Comparison of ENCODE assay signal across 26 cellular contexts in genomic region chr17:46167267-46167666, GRCh38. TPM values are rescaled to one million over a fixed set of nuclear protein-coding genes. Genes with fewer than 3 reads are reported as not detected.
DNase-seq lines count a peak whose midpoint lies in the region; ATAC-seq and TF ChIP-seq lines count a peak whose summit lies in the region.
"Had no signal": no experiment of that assay in that cellular context is flagged by ENCODE, and none has a peak within 500 bp of the region (broad histone marks: within the 10 kb centered on the region; RNA-seq: fewer than 3 reads in every experiment).

No MANE protein-coding gene starts in this region.

- no peaks in the 10 kb centered on the region for H3F3A ChIP-seq in neural cell (ENCODE audit: insufficient read depth, low read length, poor library complexity, severe bottlenecking)

- H3K36me3 Mint-ChIP-seq in CD4-positive, CD25-positive, alpha-beta regulatory T cell = peaks cover 37% of the 10 kb centered on the region
- peaks cover 58% of the 10 kb centered on the region for H3K36me3 Mint-ChIP-seq in HFFc6 (ENCODE audit: low read depth)
- H3K36me3 Mint-ChIP-seq in central memory CD8-positive, alpha-beta T cell (ENCODE audit: insufficient read depth) = peaks cover 53% of the 10 kb centered on the region

- H3K27me3 Mint-ChIP-seq in CD4-positive, CD25-positive, alpha-beta regulatory T cell = no peaks in the 10 kb centered on the region
- H3K27me3 Mint-ChIP-seq in HFFc6 (ENCODE audit: insufficient read depth) = peaks cover 3% of the 10 kb centered on the region
- no peaks in the 10 kb centered on the region for H3K27me3 Mint-ChIP-seq in central memory CD8-positive, alpha-beta T cell
- H3K27me3 Mint-ChIP-seq: activated CD4-positive, alpha-beta T cell treated with anti-CD3 and anti-CD28 coated beads, Interleukin-2, amount 10 ng/mL, durations not matched to agents 24 days and 14 days; activated naive CD8-positive, alpha-beta T cell; activated T-helper 17 cell treated with anti-CD3 and anti-CD28 coated beads, Interleukin-2, amount 50 U/mL, for 72 hours; CD4-positive, alpha-beta memory T cell had no signal

- H3K9me2 ChIP-seq in neural cell (ENCODE audit: insufficient read depth, low read length) = no peaks in the 10 kb centered on the region

- DNase-seq in CD4-positive, CD25-positive, alpha-beta regulatory T cell = no peak
- no peak for DNase-seq in HFFc6
- DNase-seq in central memory CD8-positive, alpha-beta T cell (ENCODE audit: low spot score in 2 of 2) = no peak
- no peak for DNase-seq in NCI-H146 treated with DMSO at 0.1 percent for 48 hours (lab: John Stamatoyannopoulos, UW; ENCODE audit: unreplicated experiment)
- DNase-seq: activated CD4-positive, alpha-beta T cell treated with anti-CD3 and anti-CD28 coated beads, Interleukin-2, amount 10 ng/mL, durations not matched to agents 24 days and 14 days; CD4-positive, alpha-beta memory T cell; central memory CD4-positive, alpha-beta T cell; GDM1; glutamatergic neuron; kidney glomerular epithelial cell; lower lobe of right lung; NCI-H187; NCI-H2171 treated with DMSO at 0.1 percent for 48 hours; NCI-H524; Peyer's patch; spleen; stimulated activated CD4-positive, alpha-beta T cell treated with anti-CD3 and anti-CD28 coated beads, Interleukin-4, amount 100 ng/mL, for 1 hour; stimulated activated naive CD4-positive, alpha-beta T cell had no signal

- peaks cover 42% of the 10 kb centered on the region for H3K36me3 ChIP-seq in CD4-positive, CD25-positive, alpha-beta regulatory T cell (ENCODE audit: control insufficient read depth, insufficient read depth, low read length)
- peaks cover 16% of the 10 kb centered on the region for H3K36me3 ChIP-seq in neural cell (ENCODE audit: insufficient read depth, low read length)

- no peak overlapping the region for H2AFZ ChIP-seq in neural cell (ENCODE audit: low read depth, low read length)

- H3K4me1 Mint-ChIP-seq in CD4-positive, CD25-positive, alpha-beta regulatory T cell = peaks cover 46 to 90% (median 81%) of the 10 kb centered on the region in 4 donors
- H3K4me1 Mint-ChIP-seq in HFFc6 (ENCODE audit: low read depth) = peaks cover 60% of the 10 kb centered on the region
- H3K4me1 Mint-ChIP-seq in central memory CD8-positive, alpha-beta T cell = peaks cover 76% of the 10 kb centered on the region

- TF ChIP-seq CTCF in HFFc6 (IDR thresholded peaks at IDR 0.05) (no peak), neural cell (IDR thresholded peaks at IDR 0.05; ENCODE audit: poor library complexity, severe bottlenecking) (no peak)

- H3K79me2 ChIP-seq in neural cell (replicated peaks; ENCODE audit: insufficient read depth, low read length) = peaks cover 99% of the 10 kb centered on the region

- peaks cover 71% of the 10 kb centered on the region for H3K4me1 ChIP-seq in CD4-positive, CD25-positive, alpha-beta regulatory T cell (ENCODE audit: control insufficient read depth, insufficient read depth, low read length, poor library complexity, severe bottlenecking)

- TF ChIP-seq RAD21 in neural cell (conservative IDR thresholded peaks at IDR 0.05) = no peak

- H3K27ac ChIP-seq in CD4-positive, CD25-positive, alpha-beta regulatory T cell (ENCODE audit: insufficient read depth, low read length, poor library complexity, severe bottlenecking) = no peak overlapping the region
- no peak overlapping the region for H3K27ac ChIP-seq in neural cell (ENCODE audit: low read length)
- H3K27ac ChIP-seq: lower lobe of right lung, Peyer's patch, spleen had no signal

- no peak for TF ChIP-seq EP300 in neural cell (conservative IDR thresholded peaks at IDR 0.05; ENCODE audit: poor library complexity, severe bottlenecking)

- peak overlapping the region; percentile 21 for H3K4me3 ChIP-seq in CD4-positive, CD25-positive, alpha-beta regulatory T cell (ENCODE audit: low read depth, low read length)
- H3K4me3 ChIP-seq in neural cell (ENCODE audit: low read length) = no peak overlapping the region
- H3K4me3 ChIP-seq: lower lobe of right lung, Peyer's patch, spleen, thoracic aorta had no signal

- ATAC-seq in CD4-positive, CD25-positive, alpha-beta regulatory T cell (ENCODE audit: low read depth in 2 of 2) = no peak
- no peak for ATAC-seq in central memory CD8-positive, alpha-beta T cell (replicated peaks; ENCODE audit: extremely low read depth, poor library complexity, severe bottlenecking)
- ATAC-seq in GM19328 (IDR thresholded peaks at IDR 0.05; ENCODE audit: unreplicated experiment) = no peak
- ATAC-seq in GM21390 (IDR thresholded peaks at IDR 0.05; ENCODE audit: unreplicated experiment) = no peak
- ATAC-seq: activated T-helper 17 cell treated with anti-CD3 and anti-CD28 coated beads, Interleukin-2, amount 50 U/mL, for 72 hours had no signal

- no peaks in the 10 kb centered on the region for H3K9me3 Mint-ChIP-seq in CD4-positive, CD25-positive, alpha-beta regulatory T cell
- H3K9me3 Mint-ChIP-seq in HFFc6 = no peaks in the 10 kb centered on the region
- no peaks in the 10 kb centered on the region for H3K9me3 Mint-ChIP-seq in central memory CD8-positive, alpha-beta T cell
- H3K9me3 Mint-ChIP-seq: activated CD4-positive, alpha-beta T cell treated with anti-CD3 and anti-CD28 coated beads, Interleukin-2, amount 10 ng/mL, durations not matched to agents 24 days and 14 days; CD4-positive, alpha-beta memory T cell; T-helper 1 cell treated with Interleukin-12 subunit alpha and Interleukin-12 subunit beta and Interleukin-4 antibody, amounts not matched to agents 30 μg/mL and 1 μg/mL, for 36 hours had no signal

- peak overlapping the region in 1 of 4 donors; percentile 52 for H3K4me3 Mint-ChIP-seq in CD4-positive, CD25-positive, alpha-beta regulatory T cell
- no peak overlapping the region; the same call in 1 of the 2 replicates for H3K4me3 Mint-ChIP-seq in HFFc6
- no peak overlapping the region for H3K4me3 Mint-ChIP-seq in central memory CD8-positive, alpha-beta T cell
- H3K4me3 Mint-ChIP-seq: activated CD4-positive, alpha-beta T cell treated with anti-CD3 and anti-CD28 coated beads, Interleukin-2, amount 10 ng/mL, durations not matched to agents 24 days and 14 days; T-helper 1 cell treated with Interleukin-12 subunit alpha and Interleukin-12 subunit beta and Interleukin-4 antibody, amounts not matched to agents 30 μg/mL and 1 μg/mL, for 36 hours had no signal

- no peak overlapping the region for H3K27ac Mint-ChIP-seq in CD4-positive, CD25-positive, alpha-beta regulatory T cell
- peak overlapping the region; percentile 87; the same call in 1 of the 2 replicates for H3K27ac Mint-ChIP-seq in HFFc6
- peak overlapping the region; percentile 89 for H3K27ac Mint-ChIP-seq in central memory CD8-positive, alpha-beta T cell (ENCODE audit: low read depth)
- H3K27ac Mint-ChIP-seq: activated CD4-positive, alpha-beta T cell treated with anti-CD3 and anti-CD28 coated beads, Interleukin-2, amount 10 ng/mL, durations not matched to agents 24 days and 14 days; activated T-helper 17 cell treated with anti-CD3 and anti-CD28 coated beads, Interleukin-2, amount 50 U/mL, for 72 hours; T-helper 1 cell treated with Interleukin-12 subunit alpha and Interleukin-12 subunit beta and Interleukin-4 antibody, amounts not matched to agents 30 μg/mL and 1 μg/mL, for 36 hours had no signal

- H4K20me1 ChIP-seq in neural cell (ENCODE audit: insufficient read depth) = peaks cover 86% of the 10 kb centered on the region

- no peak overlapping the region for H3K9ac ChIP-seq in neural cell (ENCODE audit: low read length)

- H3K4me2 ChIP-seq in neural cell (ENCODE audit: low read length) = peak overlapping the region; percentile 1

- no peaks in the 10 kb centered on the region for H3K9me3 ChIP-seq in CD4-positive, CD25-positive, alpha-beta regulatory T cell (ENCODE audit: control insufficient read depth in 2 of 2, low read length in 2 of 2)
- H3K9me3 ChIP-seq in neural cell (ENCODE audit: low read length) = no peaks in the 10 kb centered on the region
- H3K9me3 ChIP-seq: lower lobe of right lung, neutrophil, Peyer's patch, spleen, thoracic aorta had no signal

- no peaks in the 10 kb centered on the region for H3K27me3 ChIP-seq in CD4-positive, CD25-positive, alpha-beta regulatory T cell (ENCODE audit: control insufficient read depth, insufficient read depth, low read length)
- no peaks in the 10 kb centered on the region for H3K27me3 ChIP-seq in neural cell (ENCODE audit: insufficient read depth, low read depth, low read length)
- H3K27me3 ChIP-seq: neutrophil, Peyer's patch, spleen had no signal

TF ChIP-seq in neural cell, 6 proteins besides CTCF, POLR2A, EP300 and RAD21:
- no peak for TF ChIP-seq REST (IDR thresholded peaks at IDR 0.05; ENCODE audit: borderline replicate concordance)
TF ChIP-seq in neural cell: peak in this region for 0.

RNA-seq across cellular contexts. Expression of gene KANSL1, which starts 26.0 kb away (rescaled TPM):
- total RNA-seq in CD4-positive, CD25-positive, alpha-beta regulatory T cell = 295 TPM
- polyA plus RNA-seq in CD4-positive, CD25-positive, alpha-beta regulatory T cell = 10 to 100 TPM in 3 of 4 donors, 1 to 10 TPM in 1; 9.1 to 14.1 (median 11.3) TPM
- total RNA-seq in HFFc6 (2021; fragmentation: NEBNext Ultra II Directional; extraction: Animal tissue kit (Norgen Biotek cat#: 25700)) = 10 to 100 TPM; 23.8 to 33.0 (median 27.7) TPM
- polyA plus RNA-seq in neural cell = 65.0 and 88.1 TPM in 2 replicates
- polyA minus RNA-seq in neural cell = 373 and 424 TPM in 2 replicates

Comparison
In these comparisons a context has a peak if more than half of its experiments do, and no peak if none do; other contexts are left out.
1. H3K27ac Mint-ChIP-seq: peak in HFFc6 (single experiment) and central memory CD8-positive, alpha-beta T cell (single experiment); none in CD4-positive, CD25-positive, alpha-beta regulatory T cell (0 of 3).